ENCODE assay signal across 15 cellular contexts in the genomic region with DNA sequence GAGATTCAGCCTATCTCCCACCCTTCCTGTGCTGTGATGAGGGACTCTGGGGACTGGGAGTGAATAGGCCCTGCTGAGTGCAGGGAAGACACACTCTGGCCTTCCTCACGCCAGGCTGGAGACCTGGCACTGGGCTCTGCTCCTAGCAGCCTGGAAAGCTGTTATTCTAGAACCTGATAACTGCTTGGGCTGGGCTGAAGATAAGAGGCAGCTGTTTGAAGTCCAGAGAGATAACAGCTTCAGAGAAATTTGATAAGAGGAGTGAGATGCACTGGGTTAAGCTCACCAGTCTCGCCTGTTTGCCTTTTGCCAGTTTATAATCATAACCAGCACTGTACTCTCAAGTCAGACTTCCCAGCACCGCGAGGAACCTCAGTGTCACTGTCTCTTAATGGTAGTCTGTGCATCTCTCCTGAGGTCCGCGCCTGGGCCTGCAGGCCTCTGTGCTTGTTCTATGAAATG. TPM values are rescaled to one million over a fixed set of nuclear protein-coding genes. Genes with fewer than 3 reads are reported as not detected.
DNase-seq lines count a peak whose midpoint lies in the region; ATAC-seq and TF ChIP-seq lines count a peak whose summit lies in the region.
"Had no signal": no experiment of that assay in that cellular context is flagged by ENCODE, and none has a peak within 500 bp of the region (broad histone marks: within the 10 kb centered on the region; RNA-seq: fewer than 3 reads in every experiment).

No MANE protein-coding gene starts in this region.

- intact Hi-C loops in left cardiac atrium (cut with DNase I) (no loop called here), upper lobe of right lung (cut with DNase I) (no loop called here)

- no peak overlapping the region for H3K4me3 ChIP-seq in SJSA1
- H3K4me3 ChIP-seq in upper lobe of right lung: no peak overlapping the region
- H3K4me3 ChIP-seq: gastrocnemius medialis had no signal

- H3K27me3 ChIP-seq in SJSA1 (replicated peaks) (no peaks in the 10 kb centered on the region), upper lobe of right lung (no peaks in the 10 kb centered on the region)
- H3K27me3 ChIP-seq: gastrocnemius medialis, neutrophil had no signal

- H3K36me3 ChIP-seq in SJSA1: no peaks in the 10 kb centered on the region
- no peaks in the 10 kb centered on the region for H3K36me3 ChIP-seq in upper lobe of right lung
- H3K36me3 ChIP-seq: gastrocnemius medialis, neutrophil had no signal

- H3K27ac ChIP-seq in SJSA1 (peak overlapping the region; percentile 50; the same call in 1 of the 2 replicates), upper lobe of right lung (no peak overlapping the region)
- H3K27ac ChIP-seq: gastrocnemius medialis, neutrophil had no signal

- H3K4me1 Mint-ChIP-seq in activated CD8-positive, alpha-beta memory T cell treated with anti-CD3 and anti-CD28 coated beads, Interleukin-2, amount 10 ng/mL, durations not matched to agents 7 days and 5 days: peaks cover 16% of the 10 kb centered on the region

- no peak for DNase-seq in activated CD8-positive, alpha-beta memory T cell treated with anti-CD3 and anti-CD28 coated beads, Interleukin-2, amount 10 ng/mL, durations not matched to agents 7 days and 5 days
- DNase-seq in activated CD8-positive, alpha-beta memory T cell treated with anti-CD3 and anti-CD28 coated beads, Interleukin-2, amount 50 U/mL, for 48 hours: no peak
- DNase-seq in SJSA1 (ENCODE audit: low read depth in 1 of 2, low spot score in 2 of 2) (no peak), left cardiac atrium (no peak), upper lobe of right lung (no peak), hepatic stellate cell (ENCODE audit: low spot score) (no peak)
- no peak for DNase-seq in stimulated activated CD8-positive, alpha-beta memory T cell treated with anti-CD3 and anti-CD28 coated beads, Interleukin-4, amount 100 ng/mL, for 48 hours
- DNase-seq: activated naive CD8-positive, alpha-beta T cell treated with anti-CD3 and anti-CD28 coated beads, Interleukin-2, amount 10 ng/mL, durations not matched to agents 7 days and 5 days; gastrocnemius medialis; GF-D8; stimulated activated CD4-positive, alpha-beta T cell treated with anti-CD3 and anti-CD28 coated beads, Interleukin-12 subunit alpha, Interleukin-12 subunit beta, amount 100 ng/mL, for 4 hours had no signal

- H3K27me3 Mint-ChIP-seq in activated CD8-positive, alpha-beta memory T cell treated with anti-CD3 and anti-CD28 coated beads, Interleukin-2, amount 10 ng/mL, durations not matched to agents 7 days and 5 days: no peaks in the 10 kb centered on the region
- H3K27me3 Mint-ChIP-seq: dendritic cell treated with granulocyte-macrophage colony-stimulating factor and Interleukin-4, amounts not matched to agents 40 ng/mL and 50 ng/mL, for 4 days had no signal

- ATAC-seq in activated CD8-positive, alpha-beta memory T cell treated with anti-CD3 and anti-CD28 coated beads, Interleukin-2, amount 10 ng/mL, durations not matched to agents 7 days and 5 days: no peak
- peak; percentile 80 to 83 for ATAC-seq in left cardiac atrium
- ATAC-seq in upper lobe of right lung: peak; percentile 38
- no peak for ATAC-seq in GM18502 (IDR thresholded peaks at IDR 0.05; ENCODE audit: poor library complexity, unreplicated experiment)
- ATAC-seq: gastrocnemius medialis had no signal

- no peak overlapping the region for H3K4me3 Mint-ChIP-seq in activated CD8-positive, alpha-beta memory T cell treated with anti-CD3 and anti-CD28 coated beads, Interleukin-2, amount 10 ng/mL, durations not matched to agents 7 days and 5 days
- H3K4me3 Mint-ChIP-seq: activated naive CD8-positive, alpha-beta T cell treated with anti-CD3 and anti-CD28 coated beads, Interleukin-2, amount 10 ng/mL, durations not matched to agents 7 days and 5 days; dendritic cell treated with granulocyte-macrophage colony-stimulating factor and Interleukin-4, amounts not matched to agents 40 ng/mL and 50 ng/mL, for 4 days had no signal

- H3K4me1 ChIP-seq in SJSA1 (replicated peaks): peaks cover 24% of the 10 kb centered on the region
- no peaks in the 10 kb centered on the region for H3K4me1 ChIP-seq in upper lobe of right lung
- H3K4me1 ChIP-seq: gastrocnemius medialis had no signal

- no peak for TF ChIP-seq CTCF in upper lobe of right lung (IDR thresholded peaks at IDR 0.05)

- CTCF ChIA-PET in activated CD8-positive, alpha-beta memory T cell treated with anti-CD3 and anti-CD28 coated beads, Interleukin-2, amount 10 ng/mL, durations not matched to agents 7 days and 5 days (lab: Charles Lee): no interaction called here

- peak overlapping the region; percentile 36 for H3K27ac Mint-ChIP-seq in activated CD8-positive, alpha-beta memory T cell treated with anti-CD3 and anti-CD28 coated beads, Interleukin-2, amount 10 ng/mL, durations not matched to agents 7 days and 5 days
- H3K27ac Mint-ChIP-seq: activated naive CD8-positive, alpha-beta T cell treated with anti-CD3 and anti-CD28 coated beads, Interleukin-2, amount 10 ng/mL, durations not matched to agents 7 days and 5 days; dendritic cell treated with granulocyte-macrophage colony-stimulating factor and Interleukin-4, amounts not matched to agents 40 ng/mL and 50 ng/mL, for 4 days had no signal

- no peaks in the 10 kb centered on the region for H3K9me3 Mint-ChIP-seq in activated CD8-positive, alpha-beta memory T cell treated with anti-CD3 and anti-CD28 coated beads, Interleukin-2, amount 10 ng/mL, durations not matched to agents 7 days and 5 days (ENCODE audit: low read depth)
- H3K9me3 Mint-ChIP-seq: activated naive CD8-positive, alpha-beta T cell treated with anti-CD3 and anti-CD28 coated beads, Interleukin-2, amount 10 ng/mL, durations not matched to agents 7 days and 5 days; dendritic cell treated with granulocyte-macrophage colony-stimulating factor and Interleukin-4, amounts not matched to agents 40 ng/mL and 50 ng/mL, for 4 days had no signal

- H3K9me3 ChIP-seq in SJSA1 (replicated peaks) (no peaks in the 10 kb centered on the region), upper lobe of right lung (no peaks in the 10 kb centered on the region)
- H3K9me3 ChIP-seq: gastrocnemius medialis, neutrophil had no signal

- H3K36me3 Mint-ChIP-seq in activated CD8-positive, alpha-beta memory T cell treated with anti-CD3 and anti-CD28 coated beads, Interleukin-2, amount 10 ng/mL, durations not matched to agents 7 days and 5 days: no peaks in the 10 kb centered on the region
- H3K36me3 Mint-ChIP-seq: activated naive CD8-positive, alpha-beta T cell treated with anti-CD3 and anti-CD28 coated beads, Interleukin-2, amount 10 ng/mL, durations not matched to agents 7 days and 5 days had no signal

RNA-seq across cellular contexts. Expression of a gene that starts 46.6 kb away (rescaled TPM):
- total RNA-seq in activated CD8-positive, alpha-beta memory T cell treated with anti-CD3 and anti-CD28 coated beads, Interleukin-2, amount 10 ng/mL, durations not matched to agents 7 days and 5 days: not detected
- total RNA-seq in SJSA1 (2014; rRNA removed; shearing (Covaris generic)): 0.05 TPM in 1 of 2 replicates, not detected in the other
- total RNA-seq in left cardiac atrium: under 1 TPM; 0.05 to 0.21 TPM
- 0.06 TPM for total RNA-seq in upper lobe of right lung
- total RNA-seq: activated naive CD8-positive, alpha-beta T cell treated with anti-CD3 and anti-CD28 coated beads, Interleukin-2, amount 10 ng/mL, durations not matched to agents 7 days and 5 days; T-helper 2 cell treated with Interferon-gamma antibody and Interleukin-4, amounts not matched to agents 100 ng/mL and 5 ng/mL, for 36 hours had no signal

Comparison
In these comparisons a context has a peak if more than half of its experiments do, and no peak if none do; other contexts are left out.
1. ATAC-seq: peak in left cardiac atrium (2 of 2) and upper lobe of right lung (single experiment); none in activated CD8-positive, alpha-beta memory T cell treated with anti-CD3 and anti-CD28 coated beads, Interleukin-2, amount 10 ng/mL, durations not matched to agents 7 days and 5 days (single experiment) and GM18502 (single experiment).